In genomic region chr1:183048087-183049085, GRCh38 we compare ENCODE assay signal across 13 cellular contexts. TPM values are rescaled to one million over a fixed set of nuclear protein-coding genes. Genes with fewer than 3 reads are reported as not detected.
DNase-seq lines count a peak whose midpoint lies in the region; ATAC-seq and TF ChIP-seq lines count a peak whose summit lies in the region.
"Had no signal": no experiment of that assay in that cellular context is flagged by ENCODE, and none has a peak within 500 bp of the region (broad histone marks: within the 10 kb centered on the region; RNA-seq: fewer than 3 reads in every experiment).

No MANE protein-coding gene starts in this region.

- in situ Hi-C loops in ACHN (cut with HindIII; ENCODE audit: low pct_ligation_motif_present, low pct_unique_long_range_greater_than_20kb, low sequenced_read_pairs), result no loop called here

- H4K20me1 ChIP-seq in OCI-LY7 (ENCODE audit: insufficient read depth, low read length), result no peaks in the 10 kb centered on the region

- H3K9me2 ChIP-seq in OCI-LY7 (ENCODE audit: insufficient read depth, low read length), result no peaks in the 10 kb centered on the region

- H3K4me3 ChIP-seq in OCI-LY7 (ENCODE audit: low read depth, low read length, poor library complexity, severe bottlenecking), result peak overlapping the region; percentile 55
- H3K4me3 ChIP-seq: adrenal gland, left lung had no signal

- intact Hi-C loops in OCI-LY7 (cut with micrococcal nuclease; ENCODE audit: unreplicated experiment), result loop anchor here (2.0 kb wide), 2 partner anchors 22 to 24 kb away; no protein-coding TSS in a partner anchor

- no peak for TF ChIP-seq CTCF in OCI-LY7 (conservative IDR thresholded peaks at IDR 0.05; ENCODE audit: low read length)

- H2AFZ ChIP-seq in OCI-LY7 (ENCODE audit: low read length), result peak overlapping the region; percentile 18; the same call in 1 of the 2 replicates

- CTCF ChIA-PET in OCI-LY7 (lab: Charles Lee; ENCODE audit: unreplicated experiment), result interaction anchor here (2.1 kb wide), 1 partner anchor 23 kb away, joined by 9 read pairs; no protein-coding TSS in a partner anchor

- H3K36me3 ChIP-seq in OCI-LY7 (ENCODE audit: insufficient read depth, low read length), result no peaks in the 10 kb centered on the region
- H3K36me3 ChIP-seq: adrenal gland, left lung had no signal

- ATAC-seq in GM18505 (IDR thresholded peaks at IDR 0.05; ENCODE audit: unreplicated experiment), result peak; percentile 98
- peak; percentile 100 for ATAC-seq in GM21390 (IDR thresholded peaks at IDR 0.05; ENCODE audit: unreplicated experiment)
- peak; percentile 99 for ATAC-seq in HG03095 (IDR thresholded peaks at IDR 0.05; ENCODE audit: unreplicated experiment)
- ATAC-seq: left lung had no signal

- BruUV-seq in OCI-LY7 (replicated peaks; lab: Mats Ljungman, UMichigan), result TSS peak; percentile 98

- H3K79me2 ChIP-seq in OCI-LY7 (ENCODE audit: insufficient read depth, low read depth, low read length), result peaks cover 67% of the 10 kb centered on the region

- H3K4me1 ChIP-seq in OCI-LY7 (ENCODE audit: insufficient read depth, low read length, poor library complexity, severe bottlenecking), result peaks cover 79% of the 10 kb centered on the region

- no peak for TF ChIP-seq POLR2A in GM18505 (IDR thresholded peaks at IDR 0.05; ENCODE audit: borderline replicate concordance, extremely low read depth, insufficient read depth, insufficient read length)

- POLR2A ChIA-PET in OCI-LY7 (lab: Charles Lee), result interaction anchor here (0.5 to 6.6 kb wide), 11 partner anchors 8 to 267 kb away, joined by 3 to 69 read pairs (median 5); no protein-coding TSS in a partner anchor

- H3K27ac ChIP-seq in OCI-LY7 (ENCODE audit: low read depth, low read length, poor library complexity, severe bottlenecking), result peak overlapping the region; percentile 93
- H3K27ac ChIP-seq: adrenal gland, left lung had no signal

- DNase-seq in OCI-LY7 (ENCODE audit: low spot score) (peak; percentile 89), ACHN (no peak), NCI-H1930 (lab: John Stamatoyannopoulos, UW) (no peak)
- DNase-seq in stimulated activated CD4-positive, alpha-beta T cell treated with anti-CD3 and anti-CD28 coated beads, Interleukin-12 subunit alpha, Interleukin-12 subunit beta, amount 100 ng/mL, for 4 hours, result no peak
- no peak for DNase-seq in activated effector memory CD4-positive, alpha-beta T cell treated with Interleukin-2 at 50 U/mL for 16 hours
- DNase-seq: activated CD4-positive, CD25-positive, alpha-beta regulatory T cell treated with anti-CD3 and anti-CD28 coated beads, Interleukin-2, amount 50 U/mL, for 72 hours; adrenal gland; Calu3; left lung; NCI-H2227 treated with DMSO at 0.1 percent for 48 hours had no signal

- H3K4me2 ChIP-seq in OCI-LY7 (ENCODE audit: low read length), result peak overlapping the region; percentile 87

- H3K9me3 ChIP-seq in OCI-LY7 (ENCODE audit: low read length), result no peaks in the 10 kb centered on the region
- H3K9me3 ChIP-seq: adrenal gland, left lung had no signal

RNA-seq across cellular contexts. Expression of gene LAMC1, which starts 25.2 kb away (rescaled TPM):
- total RNA-seq in OCI-LY7 (2014; rRNA removed; shearing (Covaris generic)), result 24.2 and 26.3 TPM in 2 replicates
- total RNA-seq in OCI-LY7 (2022), result 32.0 and 42.1 TPM in 2 replicates
